Comparison of ENCODE assay signal across 8 cellular contexts in the genomic region with DNA sequence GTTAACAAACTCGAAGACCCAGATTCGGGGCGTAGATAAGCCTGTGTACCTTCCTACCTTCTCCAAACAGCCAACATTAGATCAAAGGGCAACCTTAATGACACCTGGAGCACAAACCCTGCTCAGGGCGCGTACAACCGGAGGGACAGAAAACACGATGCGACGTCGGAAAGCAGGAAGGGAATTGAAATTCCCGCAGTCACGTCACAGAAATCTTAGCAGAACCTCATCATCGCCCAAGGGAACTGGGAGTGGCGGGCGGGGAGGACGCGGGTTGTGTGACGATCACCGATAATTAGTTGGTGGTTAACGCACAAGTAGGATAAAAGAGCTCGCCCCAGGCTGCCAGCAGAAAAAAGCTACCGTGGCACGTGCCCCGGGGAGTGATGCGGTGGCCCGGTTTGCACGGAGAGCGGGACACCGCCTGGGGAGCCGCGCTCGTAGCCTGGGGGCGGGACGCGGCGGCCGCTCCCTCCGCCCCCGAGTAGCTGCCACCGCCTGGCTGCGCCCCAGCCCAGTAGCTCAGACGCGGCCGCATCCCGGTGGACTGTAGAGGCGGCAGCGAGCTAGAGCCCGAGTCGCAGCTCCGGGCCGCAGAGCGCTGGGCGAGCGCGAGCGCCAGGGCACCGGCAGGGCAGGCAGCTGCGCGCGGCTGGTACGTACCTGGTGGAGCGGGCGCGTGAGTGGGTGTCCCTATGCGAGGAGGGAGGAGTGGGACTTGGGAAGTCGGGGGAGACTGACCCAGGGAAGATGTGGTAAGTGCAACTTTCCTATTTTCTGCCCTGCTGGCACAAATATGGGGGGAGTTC. TPM values are rescaled to one million over a fixed set of nuclear protein-coding genes. Genes with fewer than 3 reads are reported as not detected.
DNase-seq lines count a peak whose midpoint lies in the region; ATAC-seq lines count a peak whose summit lies in the region.

A gene with protein sequence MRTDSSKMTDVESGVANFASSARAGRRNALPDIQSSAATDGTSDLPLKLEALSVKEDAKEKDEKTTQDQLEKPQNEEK (plus strand): TSS at position 525 of the 809 bp plus-strand sequence. CDS start 107,390 bp downstream, outside the sequence.

- no peaks in the 10 kb centered on the region for H3K4me1 ChIP-seq in endocrine pancreas (ENCODE audit: control insufficient read depth, insufficient read depth, low read length)

- H3K4me3 ChIP-seq in endocrine pancreas (ENCODE audit: control insufficient read depth, insufficient read depth, low read length): peak within 1 kb of the TSS; percentile 94

- H3K36me3 ChIP-seq in endocrine pancreas (ENCODE audit: control insufficient read depth, insufficient read depth, low read length): no peaks in the 10 kb centered on the region

- peak; percentile 83 for ATAC-seq in GM19328 (IDR thresholded peaks at IDR 0.05; ENCODE audit: unreplicated experiment)
- ATAC-seq in HG03354 (IDR thresholded peaks at IDR 0.05; ENCODE audit: poor library complexity, severe bottlenecking, unreplicated experiment): peak; percentile 94

- DNase-seq in C1 segment of cervical spinal cord (lab: John Stamatoyannopoulos, UW): peak in 11 of 14 donors; percentile 12 to 85 (median 34)
- DNase-seq in NCI-H446 treated with DMSO at 0.1 percent for 48 hours (lab: John Stamatoyannopoulos, UW): peak; percentile 64
- DNase-seq in activated CD4-positive, alpha-beta T cell treated with anti-CD3 and anti-CD28 coated beads, Interleukin-2, amount 50 U/mL, for 48 hours: peak; percentile 54 to 61
- DNase-seq in lung microvascular endothelial cell (ENCODE audit: low read depth in 2 of 2): peak; percentile 78
- DNase-seq in stimulated activated CD8-positive, alpha-beta memory T cell treated with anti-CD3 and anti-CD28 coated beads, Interleukin-15, amount 100 ng/mL, for 48 hours (ENCODE audit: low read depth in 2 of 2): peak; percentile 33 to 38

- H3K9me3 ChIP-seq in endocrine pancreas (ENCODE audit: control insufficient read depth, low read length): no peaks in the 10 kb centered on the region

- H3K9ac ChIP-seq in endocrine pancreas (ENCODE audit: control insufficient read depth, insufficient read depth, low read length): peak within 1 kb of the TSS; percentile 83

- no peaks in the 10 kb centered on the region for H3K27me3 ChIP-seq in endocrine pancreas (ENCODE audit: control insufficient read depth, insufficient read depth, low read length)

RNA-seq across cellular contexts. Expression of the gene that starts here (rescaled TPM):
- 0.20 TPM in 1 of 2 replicates, not detected in the other for total RNA-seq in lung microvascular endothelial cell

Comparison
In these comparisons a context has a peak if more than half of its experiments do, and no peak if none do; other contexts are left out.
1. Peak in every context shown above with its lines: DNase-seq, ATAC-seq and H3K4me3 ChIP-seq.
2. Peak in DNase-seq in lung microvascular endothelial cell; RNA of the gene not detected or under 1 TPM.